ENCODE assay signal across 9 cellular contexts in genomic region chr17:13337864-13338371, GRCh38.
DNase-seq lines count a peak whose midpoint lies in the region; ATAC-seq and TF ChIP-seq lines count a peak whose summit lies in the region.
"Had no signal": no experiment of that assay in that cellular context is flagged by ENCODE, and none has a peak within 500 bp of the region (broad histone marks: within the 10 kb centered on the region; RNA-seq: fewer than 3 reads in every experiment).

No MANE protein-coding gene starts in this region.

- no peaks in the 10 kb centered on the region for H3K27me3 ChIP-seq in GM06990 (replicated peaks; ENCODE audit: control insufficient read depth, insufficient read depth, low read length)
- no peaks in the 10 kb centered on the region for H3K27me3 ChIP-seq in ascending aorta
- no peaks in the 10 kb centered on the region for H3K27me3 ChIP-seq in thoracic aorta (replicated peaks; ENCODE audit: insufficient read depth)

- peak; percentile 70 for TF ChIP-seq CTCF in GM06990 (IDR thresholded peaks at IDR 0.05; ENCODE audit: insufficient read depth, low read length, poor library complexity, severe bottlenecking)
- peak; percentile 23 to 52 (median 48) for TF ChIP-seq CTCF in ascending aorta (IDR thresholded peaks at IDR 0.05)
- peak; percentile 50 for TF ChIP-seq CTCF in thoracic aorta (IDR thresholded peaks at IDR 0.05)

- intact Hi-C loops in ascending aorta (cut with DNase I): loop anchor here (5.0 kb wide), 1 partner anchor 964 kb away; the partner anchor contains the start of gene HS3ST3B1

- peak; percentile 51 for DNase-seq in AG08395 (ENCODE audit: low spot score)
- no peak for DNase-seq in GM06990 (ENCODE audit: extremely low read depth, insufficient read length)
- DNase-seq in NCI-H1694 treated with DMSO at 0.1 percent for 48 hours (lab: John Stamatoyannopoulos, UW): peak; percentile 8
- no peak for DNase-seq in ascending aorta (ENCODE audit: low spot score in 2 of 2)
- peak; percentile 80 for DNase-seq in iris pigment epithelial cell (ENCODE audit: low read depth)
- DNase-seq in thoracic aorta (ENCODE audit: low spot score): no peak
- DNase-seq in activated CD4-positive, alpha-beta T cell treated with anti-CD3 and anti-CD28 coated beads for 4 hours: no peak

- H3K27ac ChIP-seq in ascending aorta: no peak overlapping the region
- H3K27ac ChIP-seq in thoracic aorta: no peak overlapping the region

- H3K4me3 ChIP-seq in GM06990 (replicated peaks; ENCODE audit: low read depth, low read length): no peak overlapping the region
- peak overlapping the region in 1 of 2 donors; percentile 18 for H3K4me3 ChIP-seq in ascending aorta
- peak overlapping the region; percentile 51 for H3K4me3 ChIP-seq in thoracic aorta

- H3K36me3 ChIP-seq in GM06990 (ENCODE audit: control insufficient read depth, insufficient read depth, low read length): no peaks in the 10 kb centered on the region
- no peaks in the 10 kb centered on the region for H3K36me3 ChIP-seq in ascending aorta
- no peaks in the 10 kb centered on the region for H3K36me3 ChIP-seq in thoracic aorta

- H3K4me1 ChIP-seq in ascending aorta (no peaks in the 10 kb centered on the region), thoracic aorta (ENCODE audit: control insufficient read depth in 1 of 2, low read depth in 2 of 2) (no peaks in the 10 kb centered on the region)

- no peaks in the 10 kb centered on the region for H3K9me3 ChIP-seq in ascending aorta
- H3K9me3 ChIP-seq in thoracic aorta: no peaks in the 10 kb centered on the region

- ATAC-seq in thoracic aorta (ENCODE audit: insufficient number of reproducible peaks, low FRiP score, low read depth) (no peak), GM19397 (IDR thresholded peaks at IDR 0.05; ENCODE audit: unreplicated experiment) (no peak)
- ATAC-seq: naive thymus-derived CD8-positive, alpha-beta T cell had no signal

Comparison
In these comparisons a context has a peak if more than half of its experiments do, and no peak if none do; other contexts are left out.
1. DNase-seq: peak in AG08395 (single experiment), NCI-H1694 treated with DMSO at 0.1 percent for 48 hours (single experiment) and iris pigment epithelial cell (single experiment); none in GM06990 (single experiment), ascending aorta (0 of 2), thoracic aorta (single experiment) and activated CD4-positive, alpha-beta T cell treated with anti-CD3 and anti-CD28 coated beads for 4 hours (0 of 2).
2. Peak in every context shown above with its lines, with median percentiles within 50 percentile points of each other: CTCF ChIP-seq.